In genomic region chr15:65529754-65530317, GRCh38 we compare ENCODE assay signal across 1 cellular context.
TF ChIP-seq lines count a peak whose summit lies in the region.

No MANE protein-coding gene starts in this region.

TF ChIP-seq in HEK293, 187 proteins besides CTCF, POLR2A, EP300 and RAD21 (continued from another document):
- TF ChIP-seq ZSCAN18 (tag by site-specific recombination; IDR thresholded peaks at IDR 0.05): no peak
- no peak for TF ChIP-seq ZNF335 (tag by site-specific recombination; conservative IDR thresholded peaks at IDR 0.05)
- TF ChIP-seq RBAK (tag by site-specific recombination; IDR thresholded peaks at IDR 0.05): no peak
- TF ChIP-seq ZNF600 (tag by site-specific recombination; IDR thresholded peaks at IDR 0.05): no peak
- TF ChIP-seq ZEB2 (tag by site-specific recombination; IDR thresholded peaks at IDR 0.05): peak; percentile 6; the same call in 1 of the 2 replicates
- TF ChIP-seq, protein P1, sequence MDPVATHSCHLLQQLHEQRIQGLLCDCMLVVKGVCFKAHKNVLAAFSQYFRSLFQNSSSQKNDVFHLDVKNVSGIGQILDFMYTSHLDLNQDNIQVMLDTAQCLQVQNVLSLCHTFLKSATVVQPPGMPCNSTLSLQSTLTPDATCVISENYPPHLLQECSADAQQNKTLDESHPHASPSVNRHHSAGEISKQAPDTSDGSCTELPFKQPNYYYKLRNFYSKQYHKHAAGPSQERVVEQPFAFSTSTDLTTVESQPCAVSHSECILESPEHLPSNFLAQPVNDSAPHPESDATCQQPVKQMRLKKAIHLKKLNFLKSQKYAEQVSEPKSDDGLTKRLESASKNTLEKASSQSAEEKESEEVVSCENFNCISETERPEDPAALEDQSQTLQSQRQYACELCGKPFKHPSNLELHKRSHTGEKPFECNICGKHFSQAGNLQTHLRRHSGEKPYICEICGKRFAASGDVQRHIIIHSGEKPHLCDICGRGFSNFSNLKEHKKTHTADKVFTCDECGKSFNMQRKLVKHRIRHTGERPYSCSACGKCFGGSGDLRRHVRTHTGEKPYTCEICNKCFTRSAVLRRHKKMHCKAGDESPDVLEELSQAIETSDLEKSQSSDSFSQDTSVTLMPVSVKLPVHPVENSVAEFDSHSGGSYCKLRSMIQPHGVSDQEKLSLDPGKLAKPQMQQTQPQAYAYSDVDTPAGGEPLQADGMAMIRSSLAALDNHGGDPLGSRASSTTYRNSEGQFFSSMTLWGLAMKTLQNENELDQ (tag by site-specific recombination; IDR thresholded peaks at IDR 0.05; ENCODE audit: low read depth): no peak
- TF ChIP-seq ZBTB17 (tag by site-specific recombination; IDR thresholded peaks at IDR 0.05): no peak
- peak; percentile 42; the same call in 1 of the 2 replicates for TF ChIP-seq ZNF596 (tag by site-specific recombination; IDR thresholded peaks at IDR 0.05)
- no peak for TF ChIP-seq SALL2 (tag by site-specific recombination; IDR thresholded peaks at IDR 0.05; ENCODE audit: borderline replicate concordance)
- TF ChIP-seq ZSCAN4 (tag by site-specific recombination; IDR thresholded peaks at IDR 0.05): no peak
- no peak for TF ChIP-seq ZNF626 (tag by site-specific recombination; IDR thresholded peaks at IDR 0.05)
- TF ChIP-seq ZNF292 (tag by site-specific recombination; IDR thresholded peaks at IDR 0.05; ENCODE audit: borderline replicate concordance, low read depth): no peak
- TF ChIP-seq ZNF623 (tag by site-specific recombination; IDR thresholded peaks at IDR 0.05): peak; percentile 12
- no peak for TF ChIP-seq HOXD13 (CRISPR knock-in tag; IDR thresholded peaks at IDR 0.05; ENCODE audit: borderline replicate concordance)
- TF ChIP-seq ZSCAN16 (tag by site-specific recombination; IDR thresholded peaks at IDR 0.05): no peak
- no peak for TF ChIP-seq ZNF132 (tag by site-specific recombination; IDR thresholded peaks at IDR 0.05; ENCODE audit: borderline replicate concordance)
- no peak for TF ChIP-seq ZNF514 (tag by site-specific recombination; IDR thresholded peaks at IDR 0.05)
- TF ChIP-seq REPIN1 (tag by site-specific recombination; IDR thresholded peaks at IDR 0.05; ENCODE audit: low read depth): no peak
- no peak for TF ChIP-seq ZNF549 (tag by site-specific recombination; IDR thresholded peaks at IDR 0.05)
- no peak for TF ChIP-seq ZNF394 (tag by site-specific recombination; IDR thresholded peaks at IDR 0.05; ENCODE audit: borderline replicate concordance)
- no peak for TF ChIP-seq ZNF112 (tag by site-specific recombination; IDR thresholded peaks at IDR 0.05)
- TF ChIP-seq, protein P2, sequence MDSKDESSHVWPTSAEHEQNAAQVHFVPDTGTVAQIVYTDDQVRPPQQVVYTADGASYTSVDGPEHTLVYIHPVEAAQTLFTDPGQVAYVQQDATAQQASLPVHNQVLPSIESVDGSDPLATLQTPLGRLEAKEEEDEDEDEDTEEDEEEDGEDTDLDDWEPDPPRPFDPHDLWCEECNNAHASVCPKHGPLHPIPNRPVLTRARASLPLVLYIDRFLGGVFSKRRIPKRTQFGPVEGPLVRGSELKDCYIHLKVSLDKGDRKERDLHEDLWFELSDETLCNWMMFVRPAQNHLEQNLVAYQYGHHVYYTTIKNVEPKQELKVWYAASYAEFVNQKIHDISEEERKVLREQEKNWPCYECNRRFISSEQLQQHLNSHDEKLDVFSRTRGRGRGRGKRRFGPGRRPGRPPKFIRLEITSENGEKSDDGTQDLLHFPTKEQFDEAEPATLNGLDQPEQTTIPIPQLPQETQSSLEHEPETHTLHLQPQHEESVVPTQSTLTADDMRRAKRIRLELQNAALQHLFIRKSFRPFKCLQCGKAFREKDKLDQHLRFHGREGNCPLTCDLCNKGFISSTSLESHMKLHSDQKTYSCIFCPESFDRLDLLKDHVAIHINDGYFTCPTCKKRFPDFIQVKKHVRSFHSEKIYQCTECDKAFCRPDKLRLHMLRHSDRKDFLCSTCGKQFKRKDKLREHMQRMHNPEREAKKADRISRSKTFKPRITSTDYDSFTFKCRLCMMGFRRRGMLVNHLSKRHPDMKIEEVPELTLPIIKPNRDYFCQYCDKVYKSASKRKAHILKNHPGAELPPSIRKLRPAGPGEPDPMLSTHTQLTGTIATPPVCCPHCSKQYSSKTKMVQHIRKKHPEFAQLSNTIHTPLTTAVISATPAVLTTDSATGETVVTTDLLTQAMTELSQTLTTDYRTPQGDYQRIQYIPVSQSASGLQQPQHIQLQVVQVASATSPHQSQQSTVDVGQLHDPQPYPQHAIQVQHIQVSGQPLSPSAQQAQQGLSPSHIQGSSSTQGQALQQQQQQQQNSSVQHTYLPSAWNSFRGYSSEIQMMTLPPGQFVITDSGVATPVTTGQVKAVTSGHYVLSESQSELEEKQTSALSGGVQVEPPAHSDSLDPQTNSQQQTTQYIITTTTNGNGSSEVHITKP (tag by site-specific recombination; IDR thresholded peaks at IDR 0.05): peak; percentile 92
- TF ChIP-seq ZFP69B (tag by site-specific recombination; IDR thresholded peaks at IDR 0.05): no peak
- TF ChIP-seq ZNF214 (tag by site-specific recombination; IDR thresholded peaks at IDR 0.05; ENCODE audit: borderline replicate concordance): no peak
- TF ChIP-seq ZNF768 (tag by site-specific recombination; IDR thresholded peaks at IDR 0.05): peak; percentile 84; the same call in 1 of the 2 replicates
- peak; percentile 25; the same call in 1 of the 2 replicates for TF ChIP-seq ZNF449 (tag by site-specific recombination; IDR thresholded peaks at IDR 0.05)
- no peak for TF ChIP-seq ZNF362 (tag by site-specific recombination; IDR thresholded peaks at IDR 0.05)
- TF ChIP-seq WT1 (tag by site-specific recombination; IDR thresholded peaks at IDR 0.05): no peak; the same call in 1 of the 2 replicates
- TF ChIP-seq ZNF830 (tag by site-specific recombination; IDR thresholded peaks at IDR 0.05; ENCODE audit: low read depth): no peak
- no peak for TF ChIP-seq ZNF266 (tag by site-specific recombination; IDR thresholded peaks at IDR 0.05; ENCODE audit: low read depth)
- TF ChIP-seq HOXA7 (CRISPR knock-in tag; IDR thresholded peaks at IDR 0.05; ENCODE audit: borderline replicate concordance): no peak
- no peak for TF ChIP-seq ZNF707 (tag by site-specific recombination; IDR thresholded peaks at IDR 0.05)
- no peak for TF ChIP-seq ZNF10 (tag by site-specific recombination; IDR thresholded peaks at IDR 0.05)
- no peak for TF ChIP-seq ZSCAN30 (tag by site-specific recombination; IDR thresholded peaks at IDR 0.05)
- no peak for TF ChIP-seq ZNF19 (tag by site-specific recombination; IDR thresholded peaks at IDR 0.05; ENCODE audit: low read depth)
- no peak for TF ChIP-seq SP2 (tag by site-specific recombination; IDR thresholded peaks at IDR 0.05)
- TF ChIP-seq ZFP41 (tag by site-specific recombination; IDR thresholded peaks at IDR 0.05; ENCODE audit: borderline replicate concordance): no peak
- no peak for TF ChIP-seq KLF7 (tag by site-specific recombination; IDR thresholded peaks at IDR 0.05; ENCODE audit: borderline replicate concordance)
- peak; percentile 25 for TF ChIP-seq ZIC2 (tag by site-specific recombination; IDR thresholded peaks at IDR 0.05)
- no peak for TF ChIP-seq ZNF140 (tag by site-specific recombination; IDR thresholded peaks at IDR 0.05)
- peak; percentile 59 for TF ChIP-seq SP7 (tag by site-specific recombination; IDR thresholded peaks at IDR 0.05)
- 0 out of 2 replicates have a peak, but pooled peaks have one; percentile 10 for TF ChIP-seq ZBTB1 (tag by site-specific recombination; IDR thresholded peaks at IDR 0.05)
- TF ChIP-seq SCRT1 (tag by site-specific recombination; IDR thresholded peaks at IDR 0.05; ENCODE audit: borderline replicate concordance): no peak
- no peak for TF ChIP-seq ZNF16 (tag by site-specific recombination; IDR thresholded peaks at IDR 0.05; ENCODE audit: low read depth)
- TF ChIP-seq ZNF302 (tag by site-specific recombination; IDR thresholded peaks at IDR 0.05; ENCODE audit: low read depth): no peak
- no peak for TF ChIP-seq PRDM1 (tag by site-specific recombination; IDR thresholded peaks at IDR 0.05)
- no peak for TF ChIP-seq ZNF777 (tag by site-specific recombination; IDR thresholded peaks at IDR 0.05; ENCODE audit: borderline replicate concordance)
- TF ChIP-seq ZNF404 (tag by site-specific recombination; IDR thresholded peaks at IDR 0.05): no peak
- TF ChIP-seq ZNF155 (tag by site-specific recombination; IDR thresholded peaks at IDR 0.05): no peak
- TF ChIP-seq ZBTB21 (tag by site-specific recombination; IDR thresholded peaks at IDR 0.05): no peak
- no peak for TF ChIP-seq GLI4 (tag by site-specific recombination; IDR thresholded peaks at IDR 0.05)
- no peak; the same call in 1 of the 2 replicates for TF ChIP-seq ZNF121 (tag by site-specific recombination; IDR thresholded peaks at IDR 0.05)
- no peak for TF ChIP-seq MEIS1 (CRISPR knock-in tag; IDR thresholded peaks at IDR 0.05; ENCODE audit: borderline replicate concordance)
- no peak for TF ChIP-seq ZNF350 (tag by site-specific recombination; IDR thresholded peaks at IDR 0.05)
- TF ChIP-seq ZNF558 (tag by site-specific recombination; IDR thresholded peaks at IDR 0.05): 0 out of 2 replicates have a peak, but pooled peaks have one; percentile 18
- no peak for TF ChIP-seq ZNF792 (tag by site-specific recombination; IDR thresholded peaks at IDR 0.05)
- TF ChIP-seq ZFHX2 (tag by site-specific recombination; conservative IDR thresholded peaks at IDR 0.05): no peak
- TF ChIP-seq GLIS1 (tag by site-specific recombination; IDR thresholded peaks at IDR 0.05): peak; percentile 20; the same call in 1 of the 2 replicates
- 0 out of 2 replicates have a peak, but pooled peaks have one; percentile 48 for TF ChIP-seq ZNF391 (tag by site-specific recombination; IDR thresholded peaks at IDR 0.05; ENCODE audit: borderline replicate concordance, low read depth)
- TF ChIP-seq, protein P3, sequence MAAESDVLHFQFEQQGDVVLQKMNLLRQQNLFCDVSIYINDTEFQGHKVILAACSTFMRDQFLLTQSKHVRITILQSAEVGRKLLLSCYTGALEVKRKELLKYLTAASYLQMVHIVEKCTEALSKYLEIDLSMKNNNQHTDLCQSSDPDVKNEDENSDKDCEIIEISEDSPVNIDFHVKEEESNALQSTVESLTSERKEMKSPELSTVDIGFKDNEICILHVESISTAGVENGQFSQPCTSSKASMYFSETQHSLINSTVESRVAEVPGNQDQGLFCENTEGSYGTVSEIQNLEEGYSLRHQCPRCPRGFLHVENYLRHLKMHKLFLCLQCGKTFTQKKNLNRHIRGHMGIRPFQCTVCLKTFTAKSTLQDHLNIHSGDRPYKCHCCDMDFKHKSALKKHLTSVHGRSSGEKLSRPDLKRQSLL (tag by site-specific recombination; IDR thresholded peaks at IDR 0.05): no peak
- TF ChIP-seq ZNF133 (tag by site-specific recombination; IDR thresholded peaks at IDR 0.05): no peak
- peak; percentile 84; the same call in 1 of the 2 replicates for TF ChIP-seq ZNF664 (tag by site-specific recombination; IDR thresholded peaks at IDR 0.05)
- no peak for TF ChIP-seq ZNF146 (tag by site-specific recombination; IDR thresholded peaks at IDR 0.05)
